Comparison of ENCODE assay signal across 1 cellular context in genomic region chr12:13980548-13981295, GRCh38.
TF ChIP-seq lines count a peak whose summit lies in the region.

No MANE protein-coding gene starts in this region.

TF ChIP-seq in HEK293, 187 proteins besides CTCF, POLR2A, EP300 and RAD21 (continued from another document):
- TF ChIP-seq MEIS1 (CRISPR knock-in tag; IDR thresholded peaks at IDR 0.05; ENCODE audit: borderline replicate concordance): no peak
- TF ChIP-seq GLIS1 (tag by site-specific recombination; IDR thresholded peaks at IDR 0.05): no peak
- peak; percentile 55; the same call in 1 of the 2 replicates for TF ChIP-seq GLIS2 (tag by site-specific recombination; IDR thresholded peaks at IDR 0.05)
- TF ChIP-seq ZFHX2 (tag by site-specific recombination; conservative IDR thresholded peaks at IDR 0.05): peak; percentile 18; the same call in 1 of the 2 replicates
- TF ChIP-seq ZNF112 (tag by site-specific recombination; IDR thresholded peaks at IDR 0.05): no peak
- no peak for TF ChIP-seq FEZF1 (tag by site-specific recombination; IDR thresholded peaks at IDR 0.05)
